In the genomic region with DNA sequence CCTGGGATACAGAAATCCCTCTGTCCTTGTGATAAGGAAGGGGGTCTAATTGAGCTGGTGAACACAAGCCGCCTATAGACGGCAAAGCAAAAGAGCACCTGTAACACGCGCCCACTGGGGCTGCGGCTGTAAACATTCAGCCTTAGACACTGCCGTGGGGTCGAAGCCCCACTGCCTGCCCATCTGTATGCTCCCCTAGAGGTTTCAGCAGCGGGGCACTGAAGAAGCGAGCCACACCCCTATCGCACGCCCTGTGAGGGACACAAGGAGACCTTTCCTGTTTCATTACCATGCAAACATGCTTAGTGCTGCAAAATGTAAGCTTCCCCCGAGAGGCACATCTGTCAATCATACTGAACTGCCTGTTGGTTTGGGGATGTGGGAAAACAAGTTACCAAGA, we compare ENCODE assay signal across 18 cellular contexts.
DNase-seq lines count a peak whose midpoint lies in the region; ATAC-seq, FAIRE-seq and TF ChIP-seq lines count a peak whose summit lies in the region.
"Had no signal": no experiment of that assay in that cellular context is flagged by ENCODE, and none has a peak within 500 bp of the region (broad histone marks: within the 10 kb centered on the region; RNA-seq: fewer than 3 reads in every experiment).

No MANE protein-coding gene starts in this region.

- no peaks in the 10 kb centered on the region for H3K36me3 Mint-ChIP-seq in natural killer cell treated with Interleukin-12 subunit alpha and Interleukin-12 subunit beta and Interleukin-15 and Interleukin-18, amount 100 ng/mL, for 72 hours
- no peaks in the 10 kb centered on the region for H3K36me3 Mint-ChIP-seq in natural killer cell

- H3K27ac Mint-ChIP-seq in natural killer cell treated with Interleukin-12 subunit alpha and Interleukin-12 subunit beta and Interleukin-15 and Interleukin-18, amount 100 ng/mL, for 72 hours = peak overlapping the region in 1 of 2 donors; percentile 9
- no peak overlapping the region for H3K27ac Mint-ChIP-seq in natural killer cell
- H3K27ac Mint-ChIP-seq: activated naive CD8-positive, alpha-beta T cell treated with anti-CD3 and anti-CD28 coated beads, Interleukin-2, amount 10 ng/mL, durations not matched to agents 7 days and 5 days; nephron progenitor cell had no signal

- CTCF ChIA-PET in endothelial cell of umbilical vein (lab: Charles Lee) = interaction anchor here (1.2 to 3.2 kb wide), 3 partner anchors 19 to 1385 kb away, joined by 3 to 12 read pairs (median 3); no protein-coding TSS in a partner anchor

- H3K9ac ChIP-seq in endothelial cell of umbilical vein (replicated peaks; ENCODE audit: extremely low read depth, insufficient read depth, low read length) = peak overlapping the region; percentile 94

- intact Hi-C loops in natural killer cell (cut with micrococcal nuclease) (no loop called here), endothelial cell of umbilical vein (cut with micrococcal nuclease) (loop anchor here (5.0 kb wide), 2 partner anchors 270 to 295 kb away; a partner anchor contains a TSS)

- H3K9me3 Mint-ChIP-seq in natural killer cell treated with Interleukin-12 subunit alpha and Interleukin-12 subunit beta and Interleukin-15 and Interleukin-18, amount 100 ng/mL, for 72 hours = no peaks in the 10 kb centered on the region
- H3K9me3 Mint-ChIP-seq in natural killer cell = no peaks in the 10 kb centered on the region
- H3K9me3 Mint-ChIP-seq: central memory CD8-positive, alpha-beta T cell; nephron progenitor cell had no signal

- H3K4me2 ChIP-seq in endothelial cell of umbilical vein (ENCODE audit: insufficient read depth, low read length) = peak overlapping the region; percentile 28

- peak overlapping the region; percentile 46 for H3K4me3 Mint-ChIP-seq in natural killer cell treated with Interleukin-12 subunit alpha and Interleukin-12 subunit beta and Interleukin-15 and Interleukin-18, amount 100 ng/mL, for 72 hours
- H3K4me3 Mint-ChIP-seq in natural killer cell = no peak overlapping the region
- H3K4me3 Mint-ChIP-seq: activated naive CD8-positive, alpha-beta T cell treated with anti-CD3 and anti-CD28 coated beads, Interleukin-2, amount 10 ng/mL, durations not matched to agents 7 days and 5 days; central memory CD8-positive, alpha-beta T cell; nephron progenitor cell had no signal

- H3K27me3 ChIP-seq in endothelial cell of umbilical vein (ENCODE audit: control insufficient read depth in 2 of 2, insufficient read depth in 2 of 2, low read length in 2 of 2) = no peaks in the 10 kb centered on the region
- H3K27me3 ChIP-seq: gastroesophageal sphincter had no signal

- no TSS peak for BruUV-seq in endothelial cell of umbilical vein (replicated peaks; lab: Mats Ljungman, UMichigan)

- H3K9me1 ChIP-seq in endothelial cell of umbilical vein (replicated peaks; ENCODE audit: control insufficient read depth, extremely low read depth, insufficient read depth, low read length) = no peaks in the 10 kb centered on the region

- dilution Hi-C loops in endothelial cell of umbilical vein (cut with MboI; ENCODE audit: extremely low pct_ligation_motif_present, low sequenced_read_pairs) = no loop called here

- DNase-seq in natural killer cell treated with Interleukin-12 subunit alpha and Interleukin-12 subunit beta and Interleukin-15 and Interleukin-18, amount 100 ng/mL, for 72 hours (ENCODE audit: low spot score) = no peak
- DNase-seq in natural killer cell (no peak), RPMI8226 (peak; percentile 24), endothelial cell of umbilical vein (ENCODE audit: low read depth, low spot score) (no peak), NCI-H526 (lab: John Stamatoyannopoulos, UW) (no peak)
- DNase-seq in NK-92 treated with Interleukin-12 subunit alpha and Interleukin-12 subunit beta, amount 100 ng/mL, for 24 hours (lab: John Stamatoyannopoulos, UW) = no peak
- DNase-seq: activated naive CD8-positive, alpha-beta T cell treated with anti-CD3 and anti-CD28 coated beads, Interleukin-2, amount 10 ng/mL, durations not matched to agents 7 days and 5 days; C1 segment of cervical spinal cord; NCI-H2171 treated with DMSO at 0.1 percent for 48 hours; nephron progenitor cell; SIG-M5; stimulated activated CD4-positive, alpha-beta T cell treated with anti-CD3 and anti-CD28 coated beads, Interleukin-4, amount 100 ng/mL, for 1 hour; T1000 had no signal

- peaks cover 89% of the 10 kb centered on the region for H3K4me1 ChIP-seq in endothelial cell of umbilical vein (ENCODE audit: control insufficient read depth, extremely low read depth, insufficient read depth, low read length)
- H3K4me1 ChIP-seq: gastroesophageal sphincter had no signal

- peaks cover 17 to 20% of the 10 kb centered on the region in 2 experiments for H3K36me3 ChIP-seq in endothelial cell of umbilical vein (ENCODE audit: control insufficient read depth in 2 of 2, extremely low read depth in 1 of 2, insufficient read depth in 2 of 2, low read length in 2 of 2)

- no peak overlapping the region for H3K4me3 ChIP-seq in endothelial cell of umbilical vein (replicated peaks in 1 of 3; ENCODE audit: insufficient read depth in 1 of 3, low read depth in 1 of 3, low read length in 3 of 3)
- H3K4me3 ChIP-seq: gastroesophageal sphincter, lung had no signal

- POLR2A ChIA-PET in endothelial cell of umbilical vein (lab: Charles Lee) = interaction anchor here (1.6 kb wide), 1 partner anchor 56 kb away, joined by 3 read pairs; no protein-coding TSS in a partner anchor

- FAIRE-seq in endothelial cell of umbilical vein (lab: Jason Lieb, UNC) = no peak
- FAIRE-seq: H54 had no signal

- H3K79me2 ChIP-seq in endothelial cell of umbilical vein (ENCODE audit: control insufficient read depth, insufficient read depth, low read length) = peaks cover 18% of the 10 kb centered on the region

- no peak for TF ChIP-seq CTCF in natural killer cell (IDR thresholded peaks at IDR 0.05)
- TF ChIP-seq CTCF in endothelial cell of umbilical vein (IDR thresholded peaks at IDR 0.05; ENCODE audit: extremely low read depth in 1 of 2, insufficient read depth in 1 of 2, low read depth in 1 of 2, low read length in 2 of 2) = no peak

- no peak overlapping the region for H2AFZ ChIP-seq in endothelial cell of umbilical vein (ENCODE audit: low read depth, low read length)

- no peaks in the 10 kb centered on the region for H3K9me3 ChIP-seq in endothelial cell of umbilical vein (replicated peaks; ENCODE audit: control insufficient read depth, insufficient read depth, low read length)
- H3K9me3 ChIP-seq: gastroesophageal sphincter had no signal

- ATAC-seq in natural killer cell treated with Interleukin-12 subunit alpha and Interleukin-12 subunit beta and Interleukin-15 and Interleukin-18, amount 100 ng/mL, for 72 hours = peak; percentile 25 to 65
- ATAC-seq in natural killer cell = no peak
- ATAC-seq in GM21825 (IDR thresholded peaks at IDR 0.05; ENCODE audit: unreplicated experiment) = no peak
- ATAC-seq: gastroesophageal sphincter had no signal

- no peaks in the 10 kb centered on the region for H4K20me1 ChIP-seq in endothelial cell of umbilical vein (replicated peaks; ENCODE audit: control insufficient read depth, extremely low read depth, insufficient read depth, low read length)

- H3K4me1 Mint-ChIP-seq in natural killer cell treated with Interleukin-12 subunit alpha and Interleukin-12 subunit beta and Interleukin-15 and Interleukin-18, amount 100 ng/mL, for 72 hours (ENCODE audit: low read depth in 2 of 2) = peaks cover 32 to 34% of the 10 kb centered on the region in 2 donors
- peaks cover 23 to 25% of the 10 kb centered on the region in 2 donors for H3K4me1 Mint-ChIP-seq in natural killer cell

- peak overlapping the region; percentile 100 for H3K27ac ChIP-seq in endothelial cell of umbilical vein (ENCODE audit: insufficient read depth, low read depth, low read length)
- H3K27ac ChIP-seq: gastroesophageal sphincter had no signal

- H3K27me3 Mint-ChIP-seq in natural killer cell treated with Interleukin-12 subunit alpha and Interleukin-12 subunit beta and Interleukin-15 and Interleukin-18, amount 100 ng/mL, for 72 hours = peaks cover 20 to 25% of the 10 kb centered on the region in 2 donors
- peaks cover 2 to 28% of the 10 kb centered on the region in 2 donors for H3K27me3 Mint-ChIP-seq in natural killer cell (ENCODE audit: low read depth in 2 of 2)

- TF ChIP-seq POLR2A in endothelial cell of umbilical vein (IDR thresholded peaks at IDR 0.05; ENCODE audit: low read depth, low read length) = no peak

TF ChIP-seq in endothelial cell of umbilical vein, 7 proteins besides CTCF, POLR2A, EP300 and RAD21:
- TF ChIP-seq EZH2 (IDR thresholded peaks at IDR 0.05; ENCODE audit: borderline replicate concordance, low read depth, low read length, severe bottlenecking) (no peak), MYC (IDR thresholded peaks at IDR 0.05; ENCODE audit: low read depth, low read length) (no peak), GATA2 (IDR thresholded peaks at IDR 0.05; ENCODE audit: insufficient read depth, insufficient read length, low read depth, low read length) (no peak), POLR2AphosphoS5 (IDR thresholded peaks at IDR 0.05; ENCODE audit: insufficient read depth, low read depth, low read length) (no peak), JUN (IDR thresholded peaks at IDR 0.05; ENCODE audit: borderline replicate concordance, insufficient read depth, insufficient read length, low read depth) (no peak), FOS (IDR thresholded peaks at IDR 0.05; ENCODE audit: borderline replicate concordance, insufficient read depth, low read length) (no peak)
- TF ChIP-seq, protein P1, sequence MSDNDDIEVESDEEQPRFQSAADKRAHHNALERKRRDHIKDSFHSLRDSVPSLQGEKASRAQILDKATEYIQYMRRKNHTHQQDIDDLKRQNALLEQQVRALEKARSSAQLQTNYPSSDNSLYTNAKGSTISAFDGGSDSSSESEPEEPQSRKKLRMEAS (IDR thresholded peaks at IDR 0.05; ENCODE audit: insufficient read depth, insufficient read length) = no peak

Comparison
In these comparisons a context has a peak if more than half of its experiments do, and no peak if none do; other contexts are left out.
1. ATAC-seq: peak in natural killer cell treated with Interleukin-12 subunit alpha and Interleukin-12 subunit beta and Interleukin-15 and Interleukin-18, amount 100 ng/mL, for 72 hours (2 of 2); none in natural killer cell (0 of 3) and GM21825 (single experiment).